16 cellular contexts compared by ENCODE assay signal in genomic region chr1:16430598-16430997, GRCh38. TPM values are rescaled to one million over a fixed set of nuclear protein-coding genes. Genes with fewer than 3 reads are reported as not detected.
DNase-seq lines count a peak whose midpoint lies in the region; ATAC-seq and TF ChIP-seq lines count a peak whose summit lies in the region.
"Had no signal": no experiment of that assay in that cellular context is flagged by ENCODE, and none has a peak within 500 bp of the region (broad histone marks: within the 10 kb centered on the region; RNA-seq: fewer than 3 reads in every experiment).

No MANE protein-coding gene starts in this region.

- H4K20me1 ChIP-seq in IMR-90 (ENCODE audit: insufficient read depth, low read length): no peaks in the 10 kb centered on the region

- no peak overlapping the region for H3K56ac ChIP-seq in IMR-90 (ENCODE audit: extremely low read depth, insufficient read depth, low read length)

- H3K4me3 ChIP-seq in IMR-90 (ENCODE audit: insufficient read depth, low read depth, low read length) (no peak overlapping the region), RWPE2 (ENCODE audit: severe bottlenecking) (no peak overlapping the region)

- H3K9me3 ChIP-seq in IMR-90 (ENCODE audit: control insufficient read depth, insufficient read depth, low read length): no peaks in the 10 kb centered on the region
- H3K9me3 ChIP-seq in RWPE2 (ENCODE audit: severe bottlenecking): no peaks in the 10 kb centered on the region

- H3K36me3 ChIP-seq in IMR-90 (ENCODE audit: control insufficient read depth, insufficient read depth, low read length) (no peaks in the 10 kb centered on the region), RWPE2 (ENCODE audit: low read depth) (no peaks in the 10 kb centered on the region)

- H4K91ac ChIP-seq in IMR-90 (ENCODE audit: insufficient read depth, low read depth, low read length): no peak overlapping the region

- POLR2A ChIA-PET in IMR-90 (lab: Charles Lee; ENCODE audit: unreplicated experiment): interaction anchor here (0.5 kb wide), 1 partner anchor 87 kb away, joined by 8 read pairs; no protein-coding TSS in a partner anchor
- POLR2A ChIA-PET in naive thymus-derived CD8-positive, alpha-beta T cell (lab: Charles Lee): no interaction called here

- no peak overlapping the region for H3K18ac ChIP-seq in IMR-90 (ENCODE audit: low read depth, low read length)

- CTCF ChIA-PET in IMR-90 (lab: Yijun Ruan, JAX): interaction anchor here (1.3 kb wide), 1 partner anchor 9 kb away, joined by 4 read pairs; no protein-coding TSS in a partner anchor

- no peaks in the 10 kb centered on the region for H3K79me1 ChIP-seq in IMR-90 (ENCODE audit: low read depth in 1 of 2, low read length in 2 of 2)

- no peak for ATAC-seq in IMR-90 (ENCODE audit: low read depth)
- ATAC-seq in RWPE2 (ENCODE audit: low read depth): peak; percentile 25; the same call in 1 of the 3 replicates
- no peak for ATAC-seq in naive thymus-derived CD8-positive, alpha-beta T cell
- ATAC-seq in GM19351 (IDR thresholded peaks at IDR 0.05; ENCODE audit: unreplicated experiment): no peak
- ATAC-seq: activated CD8-positive, alpha-beta memory T cell treated with anti-CD3 and anti-CD28 coated beads, Interleukin-2, amount 10 ng/mL, durations not matched to agents 7 days and 5 days had no signal

- no peaks in the 10 kb centered on the region for H3K4me1 ChIP-seq in IMR-90 (ENCODE audit: control insufficient read depth, insufficient read depth, low read length)
- H3K4me1 ChIP-seq in RWPE2 (ENCODE audit: insufficient read depth, poor library complexity, severe bottlenecking): no peaks in the 10 kb centered on the region

- TF ChIP-seq CTCF in IMR-90 (conservative IDR thresholded peaks at IDR 0.05; ENCODE audit: low read depth, low read length) (no peak), RWPE2 (IDR thresholded peaks at IDR 0.05; ENCODE audit: poor library complexity, severe bottlenecking) (no peak)

- H2AK9ac ChIP-seq in IMR-90 (replicated peaks; ENCODE audit: low read depth, low read length, poor library complexity): no peak overlapping the region

- intact Hi-C loops in IMR-90 (cut with micrococcal nuclease): no loop called here
- intact Hi-C loops in posterior cingulate gyrus (cut with DNase I): no loop called here

- peaks cover 0 to 6% (median under 1%) of the 10 kb centered on the region in 4 donors for H3K4me1 Mint-ChIP-seq in naive thymus-derived CD8-positive, alpha-beta T cell
- H3K4me1 Mint-ChIP-seq: activated CD8-positive, alpha-beta memory T cell treated with anti-CD3 and anti-CD28 coated beads, Interleukin-2, amount 10 ng/mL, durations not matched to agents 7 days and 5 days; central memory CD8-positive, alpha-beta T cell had no signal

- H2AFZ ChIP-seq in IMR-90 (replicated peaks; ENCODE audit: low read length, poor library complexity): peak overlapping the region; percentile 58

- H3K14ac ChIP-seq in IMR-90 (replicated peaks; ENCODE audit: low read depth, low read length): no peak overlapping the region

- H3K9me3 Mint-ChIP-seq in naive thymus-derived CD8-positive, alpha-beta T cell: no peaks in the 10 kb centered on the region
- H3K9me3 Mint-ChIP-seq: central memory CD8-positive, alpha-beta T cell; memory B cell had no signal

- H3K27me3 ChIP-seq in IMR-90 (ENCODE audit: control insufficient read depth, insufficient read depth, low read length) (peaks cover 4% of the 10 kb centered on the region), RWPE2 (ENCODE audit: insufficient read depth, poor library complexity, severe bottlenecking) (no peaks in the 10 kb centered on the region)

- peak; percentile 26 for DNase-seq in EL
- DNase-seq in IMR-90: no peak
- DNase-seq in RWPE2 (ENCODE audit: low spot score): no peak
- peak; percentile 11 for DNase-seq in foreskin melanocyte
- no peak for DNase-seq in naive thymus-derived CD8-positive, alpha-beta T cell
- DNase-seq in activated CD8-positive, alpha-beta memory T cell treated with anti-CD3 and anti-CD28 coated beads, Interleukin-2, amount 50 U/mL, for 4 hours: no peak
- no peak for DNase-seq in posterior cingulate gyrus
- DNase-seq: activated CD8-positive, alpha-beta memory T cell treated with anti-CD3 and anti-CD28 coated beads, Interleukin-2, amount 10 ng/mL, durations not matched to agents 7 days and 5 days; activated naive CD4-positive, alpha-beta T cell treated with anti-CD3 and anti-CD28 coated beads, Interleukin-2, amount 50 U/mL, for 16 hours; MM.1S; occipital lobe; Right ventricle myocardium superior had no signal

- H3K4me3 Mint-ChIP-seq in naive thymus-derived CD8-positive, alpha-beta T cell: no peak overlapping the region
- H3K4me3 Mint-ChIP-seq: activated CD8-positive, alpha-beta memory T cell treated with anti-CD3 and anti-CD28 coated beads, Interleukin-2, amount 10 ng/mL, durations not matched to agents 7 days and 5 days; central memory CD8-positive, alpha-beta T cell; memory B cell had no signal

- WGBS in IMR-90 (ENCODE audit: extremely low coverage in 2 of 2, insufficient read length in 1 of 2), 2 experiments: no CpG with 5 or more reads among the region's 3 CpGs

- no peak overlapping the region for H3K23ac ChIP-seq in IMR-90 (ENCODE audit: low read depth, low read length)

- no peak overlapping the region for H2BK15ac ChIP-seq in IMR-90 (ENCODE audit: low read depth, low read length)

- in situ Hi-C loops in IMR-90 (cut with MboI; ENCODE audit: low sequenced_read_pairs): no loop called here

- no peak overlapping the region for H2BK20ac ChIP-seq in IMR-90 (ENCODE audit: low read depth, low read length)

- peaks cover 0 to 2% (median 0%) of the 10 kb centered on the region in 5 donors for H3K27me3 Mint-ChIP-seq in naive thymus-derived CD8-positive, alpha-beta T cell
- H3K27me3 Mint-ChIP-seq: central memory CD8-positive, alpha-beta T cell; memory B cell had no signal

- H3K9me1 ChIP-seq in IMR-90 (ENCODE audit: insufficient read depth, low read length): no peaks in the 10 kb centered on the region

- no peak overlapping the region for H2BK120ac ChIP-seq in IMR-90 (ENCODE audit: low read depth, low read length)

- H4K8ac ChIP-seq in IMR-90 (ENCODE audit: low read depth in 2 of 2, low read length in 2 of 2): no peak overlapping the region

- dilution Hi-C loops in IMR-90 (cut with HindIII; ENCODE audit: low sequenced_read_pairs, unreplicated experiment): no loop called here

- H4K5ac ChIP-seq in IMR-90 (ENCODE audit: low read depth, low read length): no peak overlapping the region

- no peaks in the 10 kb centered on the region for H3K36me3 Mint-ChIP-seq in naive thymus-derived CD8-positive, alpha-beta T cell
- H3K36me3 Mint-ChIP-seq: activated CD8-positive, alpha-beta memory T cell treated with anti-CD3 and anti-CD28 coated beads, Interleukin-2, amount 10 ng/mL, durations not matched to agents 7 days and 5 days; memory B cell had no signal

- no peak overlapping the region for H2BK5ac ChIP-seq in IMR-90 (ENCODE audit: low read depth, low read length, poor library complexity, severe bottlenecking)

- no peak overlapping the region for H3K27ac ChIP-seq in IMR-90 (ENCODE audit: insufficient read depth, low read length)
- H3K27ac ChIP-seq in RWPE2 (ENCODE audit: poor library complexity, severe bottlenecking): no peak overlapping the region

- H3K4me2 ChIP-seq in IMR-90 (ENCODE audit: low read depth, low read length): no peak overlapping the region

- TF ChIP-seq RAD21 in IMR-90 (IDR thresholded peaks at IDR 0.05; ENCODE audit: low read length): no peak

- no TSS peak for BruUV-seq in IMR-90 (replicated peaks; lab: Mats Ljungman, UMichigan)

- H3K27ac Mint-ChIP-seq in naive thymus-derived CD8-positive, alpha-beta T cell: peak overlapping the region in 1 of 10 donors; percentile 49
- H3K27ac Mint-ChIP-seq: activated CD8-positive, alpha-beta memory T cell treated with anti-CD3 and anti-CD28 coated beads, Interleukin-2, amount 10 ng/mL, durations not matched to agents 7 days and 5 days; memory B cell had no signal

- no peak overlapping the region for H3K4ac ChIP-seq in IMR-90 (ENCODE audit: low read depth, low read length)

- TF ChIP-seq POLR2A in IMR-90 (IDR thresholded peaks at IDR 0.05; ENCODE audit: low read depth, low read length): no peak

- H2AK5ac ChIP-seq in IMR-90 (ENCODE audit: low read depth, low read length): no peak overlapping the region

- H3K9ac ChIP-seq in IMR-90 (ENCODE audit: low read depth, low read length): no peak overlapping the region

TF ChIP-seq in IMR-90, 13 proteins besides CTCF, POLR2A, EP300 and RAD21 (continues in another document):
- TF ChIP-seq RFX5 (IDR thresholded peaks at IDR 0.05; ENCODE audit: low read depth, low read length) (no peak), RCOR1 (IDR thresholded peaks at IDR 0.05; ENCODE audit: insufficient replicate concordance, low read length) (no peak), SMC3 (IDR thresholded peaks at IDR 0.05; ENCODE audit: low read depth, low read length) (no peak), FOS (IDR thresholded peaks at IDR 0.05; ENCODE audit: low read depth, low read length) (no peak), CEBPB (IDR thresholded peaks at IDR 0.05; ENCODE audit: low read depth, low read length) (no peak), NFE2L2 (IDR thresholded peaks at IDR 0.05; ENCODE audit: low read depth, low read length) (no peak)
- TF ChIP-seq, protein P1, sequence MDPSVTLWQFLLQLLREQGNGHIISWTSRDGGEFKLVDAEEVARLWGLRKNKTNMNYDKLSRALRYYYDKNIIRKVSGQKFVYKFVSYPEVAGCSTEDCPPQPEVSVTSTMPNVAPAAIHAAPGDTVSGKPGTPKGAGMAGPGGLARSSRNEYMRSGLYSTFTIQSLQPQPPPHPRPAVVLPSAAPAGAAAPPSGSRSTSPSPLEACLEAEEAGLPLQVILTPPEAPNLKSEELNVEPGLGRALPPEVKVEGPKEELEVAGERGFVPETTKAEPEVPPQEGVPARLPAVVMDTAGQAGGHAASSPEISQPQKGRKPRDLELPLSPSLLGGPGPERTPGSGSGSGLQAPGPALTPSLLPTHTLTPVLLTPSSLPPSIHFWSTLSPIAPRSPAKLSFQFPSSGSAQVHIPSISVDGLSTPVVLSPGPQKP (IDR thresholded peaks at IDR 0.05; ENCODE audit: borderline replicate concordance, low read depth, low read length): no peak

RNA-seq across cellular contexts. Expression of gene SPATA21, which starts 6.6 kb away (rescaled TPM):
- not detected in 2 replicates for total RNA-seq in IMR-90 (2012; rRNA removed)
- polyA plus RNA-seq in IMR-90 (2012; rRNA removed): not detected in 2 replicates
- polyA plus RNA-seq in IMR-90 (2012; cell fraction: cytosol; rRNA removed): not detected in 2 replicates
- polyA plus RNA-seq in IMR-90 (2012; cell fraction: nucleus; rRNA removed; ENCODE audit: low replicate concordance): 0.01 TPM in 1 of 2 replicates, not detected in the other
- total RNA-seq in naive thymus-derived CD8-positive, alpha-beta T cell: not detected
- polyA plus RNA-seq in naive thymus-derived CD8-positive, alpha-beta T cell: not detected
- total RNA-seq: activated CD8-positive, alpha-beta memory T cell treated with anti-CD3 and anti-CD28 coated beads, Interleukin-2, amount 10 ng/mL, durations not matched to agents 7 days and 5 days; occipital lobe; Right ventricle myocardium superior; temporal lobe had no signal

RNA-seq across cellular contexts. Expression of gene NECAP2, which starts 9.9 kb away (rescaled TPM):
- 79.7 and 85.1 TPM in 2 replicates for total RNA-seq in IMR-90 (2012; rRNA removed)
- polyA plus RNA-seq in IMR-90 (2012; rRNA removed): 80.2 and 80.5 TPM in 2 replicates
- polyA plus RNA-seq in IMR-90 (2012; cell fraction: cytosol; rRNA removed): 74.6 and 84.1 TPM in 2 replicates
- 43.3 and 54.5 TPM in 2 replicates for polyA plus RNA-seq in IMR-90 (2012; cell fraction: nucleus; rRNA removed; ENCODE audit: low replicate concordance)
- 100 to 1,000 TPM; 142 to 146 TPM for total RNA-seq in naive thymus-derived CD8-positive, alpha-beta T cell
- 100 to 1,000 TPM; 137 to 176 (median 171) TPM for polyA plus RNA-seq in naive thymus-derived CD8-positive, alpha-beta T cell

Comparison
In these comparisons a context has a peak if more than half of its experiments do, and no peak if none do; other contexts are left out.
1. DNase-seq: peak in EL (single experiment) and foreskin melanocyte (single experiment); none in IMR-90 (single experiment), RWPE2 (single experiment), naive thymus-derived CD8-positive, alpha-beta T cell (0 of 10), activated CD8-positive, alpha-beta memory T cell treated with anti-CD3 and anti-CD28 coated beads, Interleukin-2, amount 50 U/mL, for 4 hours (single experiment) and posterior cingulate gyrus (0 of 10).